ENCODE assay signal across 9 cellular contexts in the genomic region with DNA sequence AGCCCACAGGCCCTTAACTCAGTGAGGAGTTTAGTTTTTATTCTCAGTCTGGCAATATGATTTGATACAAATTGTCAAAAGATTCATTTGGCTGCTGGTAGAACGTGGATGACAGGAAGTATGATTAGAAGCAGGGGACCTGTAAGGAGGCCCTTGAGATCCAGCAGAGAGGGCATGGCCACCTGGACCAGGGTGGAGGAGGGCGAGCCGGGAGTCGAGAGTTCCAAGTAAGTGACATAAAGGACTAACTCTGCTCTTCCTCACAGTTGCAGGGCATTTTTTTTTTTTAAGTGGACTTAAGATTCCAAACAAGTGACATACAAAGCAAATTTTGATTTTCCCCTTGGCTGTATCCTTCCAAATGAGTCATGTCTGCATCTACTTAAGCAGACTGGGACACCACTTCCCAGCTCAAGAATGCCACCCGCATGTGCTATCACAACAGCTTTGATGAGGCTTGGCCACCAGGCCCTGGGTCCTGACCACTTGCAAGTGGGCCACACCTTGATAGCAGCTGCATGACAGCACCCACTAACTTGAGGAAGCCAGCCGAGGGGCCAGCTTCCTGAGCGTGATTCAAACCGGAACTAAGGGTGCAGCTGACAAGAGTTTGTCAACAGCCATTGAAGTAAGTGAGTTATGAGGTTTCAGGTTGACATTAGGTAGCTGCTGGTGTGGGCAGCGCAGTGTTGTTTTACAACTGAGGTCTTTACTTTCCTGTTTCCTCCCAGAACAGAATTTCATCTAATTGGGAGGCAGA. TPM values are rescaled to one million over a fixed set of nuclear protein-coding genes. Genes with fewer than 3 reads are reported as not detected.
DNase-seq lines count a peak whose midpoint lies in the region; ATAC-seq and FAIRE-seq lines count a peak whose summit lies in the region.
"Had no signal": no experiment of that assay in that cellular context is flagged by ENCODE, and none has a peak within 500 bp of the region (broad histone marks: within the 10 kb centered on the region; RNA-seq: fewer than 3 reads in every experiment).

No MANE protein-coding gene starts in this region.

- H3K9me3 Mint-ChIP-seq in activated naive CD8-positive, alpha-beta T cell treated with anti-CD3 and anti-CD28 coated beads, Interleukin-2, amount 10 ng/mL, durations not matched to agents 7 days and 5 days = no peaks in the 10 kb centered on the region
- H3K9me3 Mint-ChIP-seq in naive B cell = peaks cover 0 to 5% (median 0%) of the 10 kb centered on the region in 7 donors
- H3K9me3 Mint-ChIP-seq: brain had no signal

- H3K27me3 Mint-ChIP-seq in activated naive CD8-positive, alpha-beta T cell treated with anti-CD3 and anti-CD28 coated beads, Interleukin-2, amount 10 ng/mL, durations not matched to agents 7 days and 5 days = peaks cover 2% of the 10 kb centered on the region
- no peaks in the 10 kb centered on the region for H3K27me3 Mint-ChIP-seq in naive B cell
- H3K27me3 Mint-ChIP-seq: brain had no signal

- POLR2A ChIA-PET in activated naive CD8-positive, alpha-beta T cell treated with anti-CD3 and anti-CD28 coated beads, Interleukin-2, amount 10 ng/mL, durations not matched to agents 7 days and 5 days (lab: Charles Lee) = interaction anchor here (0.7 kb wide), 1 partner anchor 56 kb away, joined by 3 read pairs; no protein-coding TSS in a partner anchor

- ATAC-seq in GM18861 (IDR thresholded peaks at IDR 0.05; ENCODE audit: unreplicated experiment) (peak; percentile 95), HG02938 (IDR thresholded peaks at IDR 0.05; ENCODE audit: unreplicated experiment) (peak; percentile 87), naive B cell (ENCODE audit: low read depth in 2 of 2) (peak; percentile 67 to 69)
- peak; percentile 93 for ATAC-seq in activated naive CD8-positive, alpha-beta T cell treated with anti-CD3 and anti-CD28 coated beads, Interleukin-2, amount 10 ng/mL, durations not matched to agents 7 days and 5 days (ENCODE audit: low read depth)

- no peak overlapping the region for H3K27ac Mint-ChIP-seq in activated naive CD8-positive, alpha-beta T cell treated with anti-CD3 and anti-CD28 coated beads, Interleukin-2, amount 10 ng/mL, durations not matched to agents 7 days and 5 days
- no peak overlapping the region for H3K27ac Mint-ChIP-seq in naive B cell
- H3K27ac Mint-ChIP-seq: brain had no signal

- no peak overlapping the region for H3K4me3 Mint-ChIP-seq in activated naive CD8-positive, alpha-beta T cell treated with anti-CD3 and anti-CD28 coated beads, Interleukin-2, amount 10 ng/mL, durations not matched to agents 7 days and 5 days
- H3K4me3 Mint-ChIP-seq in naive B cell = no peak overlapping the region
- H3K4me3 Mint-ChIP-seq: brain had no signal

- H3K4me1 Mint-ChIP-seq in activated naive CD8-positive, alpha-beta T cell treated with anti-CD3 and anti-CD28 coated beads, Interleukin-2, amount 10 ng/mL, durations not matched to agents 7 days and 5 days = peaks cover 18% of the 10 kb centered on the region
- peaks cover 6 to 23% (median 6%) of the 10 kb centered on the region in 3 donors for H3K4me1 Mint-ChIP-seq in naive B cell

- peak; percentile 8 for DNase-seq in SKM-1 (lab: John Stamatoyannopoulos, UW; ENCODE audit: unreplicated experiment)
- DNase-seq in activated naive CD8-positive, alpha-beta T cell treated with anti-CD3 and anti-CD28 coated beads, Interleukin-2, amount 10 ng/mL, durations not matched to agents 7 days and 5 days = peak; percentile 64
- peak; percentile 60 for DNase-seq in naive B cell
- peak; percentile 63 for DNase-seq in urothelium cell line (ENCODE audit: low spot score)
- DNase-seq in OCI-M2 (lab: John Stamatoyannopoulos, UW; ENCODE audit: unreplicated experiment) = no peak
- no peak for DNase-seq in T1000 (lab: John Stamatoyannopoulos, UW)

- no peaks in the 10 kb centered on the region for H3K36me3 Mint-ChIP-seq in activated naive CD8-positive, alpha-beta T cell treated with anti-CD3 and anti-CD28 coated beads, Interleukin-2, amount 10 ng/mL, durations not matched to agents 7 days and 5 days
- no peaks in the 10 kb centered on the region for H3K36me3 Mint-ChIP-seq in naive B cell

- no peak for FAIRE-seq in urothelium cell line (lab: Jason Lieb, UNC)

RNA-seq across cellular contexts. Expression of gene EPHA4, which starts 54.6 kb away (rescaled TPM):
- 10 to 100 TPM; 32.8 to 36.4 TPM for total RNA-seq in activated naive CD8-positive, alpha-beta T cell treated with anti-CD3 and anti-CD28 coated beads, Interleukin-2, amount 10 ng/mL, durations not matched to agents 7 days and 5 days
- polyA plus RNA-seq in naive B cell (ENCODE audit: low read depth in 6 of 6) = 10 to 100 TPM in 1 of 6 donors, 1 to 10 TPM in 4, under 1 TPM in 1; 0.84 to 14.3 (median 5.4) TPM

Comparison
In these comparisons a context has a peak if more than half of its experiments do, and no peak if none do; other contexts are left out.
1. DNase-seq: peak in SKM-1 (single experiment), activated naive CD8-positive, alpha-beta T cell treated with anti-CD3 and anti-CD28 coated beads, Interleukin-2, amount 10 ng/mL, durations not matched to agents 7 days and 5 days (single experiment), naive B cell (single experiment) and urothelium cell line (single experiment); none in OCI-M2 (single experiment) and T1000 (single experiment).
2. Peak in every context shown above with its lines, with median percentiles within 50 percentile points of each other: ATAC-seq.